ENCODE assay signal across 26 cellular contexts in genomic region chr22:22886546-22886945, GRCh38. TPM values are rescaled to one million over a fixed set of nuclear protein-coding genes. Genes with fewer than 3 reads are reported as not detected.
"Had no signal": no experiment of that assay in that cellular context is flagged by ENCODE, and none has a peak within 500 bp of the region (broad histone marks: within the 10 kb centered on the region; RNA-seq: fewer than 3 reads in every experiment).

No MANE protein-coding gene starts in this region.

- FAIRE-seq: colon, frontal cortex had no signal

- H3K4me3 Mint-ChIP-seq: activated naive CD4-positive, alpha-beta T cell treated with anti-CD3 and anti-CD28 coated beads, Interleukin-2, amount 50 U/mL, for 24 hours; activated T-cell treated with anti-CD3 and anti-CD28 coated beads, Interleukin-2, amount 50 U/mL, for 4 hours; immature natural killer cell; nephron progenitor cell had no signal

- H3K27me3 ChIP-seq: body of pancreas had no signal

- H3K27me3 Mint-ChIP-seq: activated naive CD4-positive, alpha-beta T cell treated with anti-CD3 and anti-CD28 coated beads, Interleukin-2, amount 50 U/mL, for 24 hours had no signal

- ATAC-seq: activated CD4-positive, CD25-positive, alpha-beta regulatory T cell treated with anti-CD3 and anti-CD28 coated beads, Interleukin-2, amount 50 U/mL, for 24 hours; activated T-cell treated with anti-CD3 and anti-CD28 coated beads, Interleukin-2, amount 50 U/mL, for 4 hours; body of pancreas; heart left ventricle; right cardiac atrium had no signal

- H3K36me3 ChIP-seq: heart left ventricle, prostate gland, suprapubic skin had no signal

- H3K4me1 ChIP-seq: body of pancreas, heart left ventricle, prostate gland, suprapubic skin had no signal

- H3K36me3 Mint-ChIP-seq: activated naive CD4-positive, alpha-beta T cell treated with anti-CD3 and anti-CD28 coated beads, Interleukin-2, amount 50 U/mL, for 24 hours; immature natural killer cell had no signal

- H3K9me3 Mint-ChIP-seq: activated naive CD4-positive, alpha-beta T cell treated with anti-CD3 and anti-CD28 coated beads, Interleukin-2, amount 50 U/mL, for 24 hours; activated T-cell treated with anti-CD3 and anti-CD28 coated beads, Interleukin-2, amount 50 U/mL, for 4 hours; immature natural killer cell; nephron progenitor cell had no signal

- H3K9me3 ChIP-seq: body of pancreas, heart left ventricle, prostate gland, suprapubic skin had no signal

- H3K4me3 ChIP-seq: body of pancreas, heart left ventricle, prostate gland, skin epidermis, suprapubic skin had no signal

- H3K4me1 Mint-ChIP-seq: activated naive CD4-positive, alpha-beta T cell treated with anti-CD3 and anti-CD28 coated beads, Interleukin-2, amount 50 U/mL, for 24 hours; nephron progenitor cell had no signal

- H3K27ac Mint-ChIP-seq: activated naive CD4-positive, alpha-beta T cell treated with anti-CD3 and anti-CD28 coated beads, Interleukin-2, amount 50 U/mL, for 24 hours; immature natural killer cell; nephron progenitor cell had no signal

- H3K27ac ChIP-seq: body of pancreas, heart left ventricle, prostate gland, skin epidermis, suprapubic skin had no signal

- DNase-seq: activated CD4-positive, alpha-beta T cell treated with anti-CD3 and anti-CD28 coated beads, Interleukin-2, amount 50 U/mL, for 4 hours; activated effector memory CD4-positive, alpha-beta T cell treated with Interleukin-2 at 50 U/mL for 16 hours; activated T-cell treated with anti-CD3 and anti-CD28 coated beads, Interleukin-2, amount 50 U/mL, for 4 hours; amniotic stem cell; body of pancreas; caudate nucleus; effector memory CD4-positive, alpha-beta T cell; heart left ventricle; immature natural killer cell; mesendoderm; nephron progenitor cell; occipital lobe; right cardiac atrium; stimulated activated CD4-positive, alpha-beta T cell treated with anti-CD3 and anti-CD28 coated beads, Interleukin-15, amount 100 ng/mL, for 24 hours; stimulated activated CD4-positive, alpha-beta T cell treated with anti-CD3 and anti-CD28 coated beads, Interleukin-4, amount 100 ng/mL, for 1 hour; stimulated activated naive CD4-positive, alpha-beta T cell treated with Interleukin-2 at 50 U/mL for 16 hours; trophoblast cell had no signal

RNA-seq across cellular contexts. Expression of gene IGLL5, which starts 1.1 kb away (rescaled TPM):
- total RNA-seq: fibroblast of lung, frontal cortex, lower leg skin, occipital lobe, prostate gland, suprapubic skin had no signal
- polyA plus RNA-seq: fibroblast of lung, right cardiac atrium had no signal
